Comparison of ENCODE assay signal across 12 cellular contexts in the genomic region with DNA sequence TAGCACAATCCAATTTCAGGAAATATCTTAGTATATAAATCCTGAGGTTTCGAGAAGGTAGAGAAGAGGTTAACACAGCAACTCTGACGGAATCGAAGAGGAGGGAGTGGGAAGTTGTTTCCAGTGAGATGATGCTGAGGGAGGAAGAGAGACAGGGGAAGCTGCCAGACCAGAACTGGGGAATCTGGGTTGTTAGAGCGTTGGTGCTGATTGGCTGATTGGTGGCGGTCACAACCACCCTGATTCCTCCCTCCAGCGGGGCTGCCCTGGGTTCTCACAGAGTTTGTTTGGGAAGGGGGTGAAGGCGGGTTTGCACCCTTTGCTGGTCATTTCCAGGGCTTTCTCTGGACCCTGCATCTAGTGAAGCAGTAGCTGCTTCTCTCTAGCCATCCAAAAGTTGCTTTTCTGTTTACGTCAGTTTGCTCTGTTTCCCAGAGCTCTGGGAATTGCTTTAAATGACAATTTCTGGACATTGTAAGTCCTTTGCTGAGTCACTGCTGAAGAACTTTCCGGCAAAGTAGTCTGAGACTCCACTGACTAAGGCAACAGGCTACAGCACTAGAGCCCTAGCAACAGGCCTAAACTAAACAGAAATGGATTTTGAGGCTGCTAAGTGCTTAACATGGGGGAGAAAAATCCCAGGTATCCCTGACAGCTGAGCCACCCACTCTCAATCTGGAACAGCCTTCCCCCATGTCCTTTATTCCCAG.
DNase-seq lines count a peak whose midpoint lies in the region; ATAC-seq and TF ChIP-seq lines count a peak whose summit lies in the region.
"Had no signal": no experiment of that assay in that cellular context is flagged by ENCODE, and none has a peak within 500 bp of the region (broad histone marks: within the 10 kb centered on the region; RNA-seq: fewer than 3 reads in every experiment).

No MANE protein-coding gene starts in this region.

- TF ChIP-seq EP300 in sigmoid colon (IDR thresholded peaks at IDR 0.05), result peak in 2 of 4 donors; percentile 68 to 70

- TF ChIP-seq CTCF in MCF 10A (IDR thresholded peaks at IDR 0.05; ENCODE audit: unreplicated experiment) (no peak), sigmoid colon (IDR thresholded peaks at IDR 0.05) (no peak), PC-9 (conservative IDR thresholded peaks at IDR 0.05) (no peak)

- ATAC-seq in right cardiac atrium, result peak; percentile 91 to 92
- no peak for ATAC-seq in HG03159 (IDR thresholded peaks at IDR 0.05; ENCODE audit: unreplicated experiment)

- peaks cover 11% of the 10 kb centered on the region for H3K4me1 Mint-ChIP-seq in MCF 10A (ENCODE audit: insufficient read depth, unreplicated experiment)

- H3K27ac Mint-ChIP-seq in MCF 10A (ENCODE audit: low read depth, unreplicated experiment), result no peak overlapping the region
- H3K27ac Mint-ChIP-seq: stimulated activated naive CD8-positive, alpha-beta T cell treated with anti-CD3 and anti-CD28 coated beads, Interleukin-15, Interleukin-2, amounts not matched to agents 100 ng/mL and 50 ng/mL, for 24 hours had no signal

- H3K4me2 ChIP-seq in PC-9, result no peak overlapping the region

- peaks cover 5% of the 10 kb centered on the region for H3K4me1 ChIP-seq in right cardiac atrium (ENCODE audit: control insufficient read depth, insufficient read depth, low read length)
- H3K4me1 ChIP-seq in sigmoid colon, result peaks cover 0 to 54% (median 50%) of the 10 kb centered on the region in 4 donors
- no peaks in the 10 kb centered on the region for H3K4me1 ChIP-seq in PC-9 (replicated peaks; ENCODE audit: insufficient read depth)
- H3K4me1 ChIP-seq: parathyroid adenoma had no signal

- BruUV-seq in MCF 10A (replicated peaks; lab: Mats Ljungman, UMichigan), result no TSS peak
- BruUV-seq in PC-9 (replicated peaks; lab: Mats Ljungman, UMichigan), result no TSS peak

- no peaks in the 10 kb centered on the region for H3F3A ChIP-seq in PC-9 (ENCODE audit: insufficient read depth, low read depth)

- no peaks in the 10 kb centered on the region for H3K9me2 ChIP-seq in PC-9 (ENCODE audit: insufficient read depth)

- intact Hi-C loops in MCF 10A (cut with micrococcal nuclease) (no loop called here), right cardiac atrium (cut with DNase I) (no loop called here), sigmoid colon (cut with DNase I) (loop anchor here (5.0 kb wide), 2 partner anchors 41 to 84 kb away; no protein-coding TSS in a partner anchor), PC-9 (cut with micrococcal nuclease; ENCODE audit: unreplicated experiment) (no loop called here)

- no peaks in the 10 kb centered on the region for H3K36me3 Mint-ChIP-seq in MCF 10A (ENCODE audit: insufficient read depth, unreplicated experiment)

- DNase-seq in ELF-1 (ENCODE audit: low read depth, low spot score) (peak; percentile 61), MCF 10A (ENCODE audit: unreplicated experiment) (peak; percentile 20), right cardiac atrium (peak; percentile 61 to 78 (median 77)), sigmoid colon (peak; percentile 76), PC-9 (no peak), retina (no peak), AML-193 (lab: John Stamatoyannopoulos, UW) (no peak)
- DNase-seq: NCI-H187 treated with DMSO at 0.1 percent for 48 hours had no signal

- H4K20me1 ChIP-seq in PC-9 (ENCODE audit: insufficient read depth), result no peaks in the 10 kb centered on the region

- CTCF ChIA-PET in MCF 10A (lab: Yijun Ruan, JAX), result interaction anchor here (0.6 to 2.0 kb wide), 3 partner anchors 15 to 198 kb away, joined by 5 to 9 read pairs (median 5); no protein-coding TSS in a partner anchor
- CTCF ChIA-PET in PC-9 (lab: Charles Lee), result no interaction called here

- H3K27me3 ChIP-seq in right cardiac atrium (ENCODE audit: control insufficient read depth, insufficient read depth) (no peaks in the 10 kb centered on the region), sigmoid colon (no peaks in the 10 kb centered on the region), PC-9 (ENCODE audit: insufficient read depth, low read depth) (no peaks in the 10 kb centered on the region)

- H3K79me2 ChIP-seq in PC-9 (ENCODE audit: low read depth), result no peaks in the 10 kb centered on the region
- H3K79me2 ChIP-seq: parathyroid adenoma had no signal

- H2AFZ ChIP-seq in PC-9, result no peak overlapping the region
- H2AFZ ChIP-seq: parathyroid adenoma had no signal

- no peaks in the 10 kb centered on the region for H3K9me3 Mint-ChIP-seq in MCF 10A (ENCODE audit: unreplicated experiment)
- H3K9me3 Mint-ChIP-seq: stimulated activated naive CD8-positive, alpha-beta T cell treated with anti-CD3 and anti-CD28 coated beads, Interleukin-15, Interleukin-2, amounts not matched to agents 100 ng/mL and 50 ng/mL, for 24 hours had no signal

- no peak for TF ChIP-seq POLR2A in sigmoid colon (IDR thresholded peaks at IDR 0.05)

- H3K36me3 ChIP-seq in sigmoid colon (no peaks in the 10 kb centered on the region), PC-9 (ENCODE audit: low read depth) (no peaks in the 10 kb centered on the region)

- no peak overlapping the region for H3K4me3 Mint-ChIP-seq in MCF 10A (ENCODE audit: unreplicated experiment)
- H3K4me3 Mint-ChIP-seq: stimulated activated naive CD8-positive, alpha-beta T cell treated with anti-CD3 and anti-CD28 coated beads, Interleukin-15, Interleukin-2, amounts not matched to agents 100 ng/mL and 50 ng/mL, for 24 hours had no signal

- POLR2A ChIA-PET in MCF 10A (lab: Yijun Ruan, JAX), result interaction anchor here (0.7 kb wide), 1 partner anchor 20 kb away, joined by 3 read pairs; no protein-coding TSS in a partner anchor
- POLR2A ChIA-PET in PC-9 (lab: Charles Lee; ENCODE audit: unreplicated experiment), result no interaction called here

- H3K9me3 ChIP-seq in right cardiac atrium (ENCODE audit: control insufficient read depth, low read length) (no peaks in the 10 kb centered on the region), sigmoid colon (no peaks in the 10 kb centered on the region), PC-9 (ENCODE audit: insufficient read depth, low read depth) (no peaks in the 10 kb centered on the region)

- H3K4me3 ChIP-seq in right cardiac atrium (ENCODE audit: low read length) (no peak overlapping the region), sigmoid colon (peak overlapping the region in 2 of 4 donors; percentile 28 to 30), PC-9 (no peak overlapping the region)

- H3K27ac ChIP-seq in right cardiac atrium (ENCODE audit: low read length), result peak overlapping the region; percentile 87
- H3K27ac ChIP-seq in sigmoid colon, result peak overlapping the region; percentile 81 to 88 (median 84)
- no peak overlapping the region for H3K27ac ChIP-seq in PC-9
- H3K27ac ChIP-seq: epithelial cell of prostate, parathyroid adenoma had no signal

- 36% methylated on average over 9 of the region's 9 CpGs for WGBS in right cardiac atrium
- WGBS in sigmoid colon, 2 donors, result 68 to 81% methylated on average over 9 of the region's 9 CpGs

- peaks cover 21% of the 10 kb centered on the region for H3K27me3 Mint-ChIP-seq in MCF 10A (ENCODE audit: insufficient read depth, unreplicated experiment)

Comparison
In these comparisons a context has a peak if more than half of its experiments do, and no peak if none do; other contexts are left out.
1. DNase-seq: peak in ELF-1 (single experiment), MCF 10A (single experiment), right cardiac atrium (3 of 3) and sigmoid colon (single experiment); none in PC-9 (0 of 2), retina (single experiment) and AML-193 (0 of 2).